29 cellular contexts compared by ENCODE assay signal in the genomic region with DNA sequence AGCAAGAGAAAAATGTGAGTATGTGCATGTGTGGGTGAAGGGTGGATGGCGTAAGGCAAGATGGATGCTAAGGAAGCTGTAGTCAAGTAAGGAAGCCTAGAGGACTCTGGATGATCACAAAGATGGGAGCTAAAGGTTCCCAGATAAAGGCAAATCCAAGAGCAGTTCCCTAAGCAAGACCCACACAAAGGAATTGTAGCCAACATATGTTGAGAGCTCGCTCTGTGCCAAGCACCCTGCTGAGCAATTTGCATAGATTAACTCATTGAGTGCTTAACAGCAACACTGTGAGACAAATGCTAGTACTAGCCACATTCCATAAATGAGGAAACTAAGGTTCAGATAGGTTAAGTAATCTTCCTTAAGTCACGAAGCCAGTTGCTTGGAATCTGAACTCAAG.
DNase-seq lines count a peak whose midpoint lies in the region; TF ChIP-seq lines count a peak whose summit lies in the region.
"Had no signal": no experiment of that assay in that cellular context is flagged by ENCODE, and none has a peak within 500 bp of the region (broad histone marks: within the 10 kb centered on the region; RNA-seq: fewer than 3 reads in every experiment).

No MANE protein-coding gene starts in this region.

- no peaks in the 10 kb centered on the region for H3K36me3 ChIP-seq in H7 (replicated peaks; ENCODE audit: control insufficient read depth, insufficient read depth, low read length)
- H3K36me3 ChIP-seq: breast epithelium, SJSA1, thoracic aorta, uterus had no signal

- DNase-seq in H7 (peak; percentile 56), NCI-H2171 (lab: John Stamatoyannopoulos, UW) (peak; percentile 57), astrocyte of the cerebellum (ENCODE audit: low read depth) (peak; percentile 24), iPS-NIHi11 (ENCODE audit: low spot score) (peak; percentile 73), glomerular visceral epithelial cell (ENCODE audit: extremely low spot score) (no peak), NCI-H2196 treated with DMSO at 0.1 percent for 48 hours (lab: John Stamatoyannopoulos, UW; ENCODE audit: unreplicated experiment) (no peak), T-helper 1 cell (no peak), DMS53 (lab: John Stamatoyannopoulos, UW) (no peak)
- DNase-seq: activated CD4-positive, alpha-beta memory T cell treated with anti-CD3 and anti-CD28 coated beads for 36 hours; activated CD4-positive, CD25-positive, alpha-beta regulatory T cell treated with anti-CD3 and anti-CD28 coated beads, Interleukin-2, amount 50 U/mL, for 72 hours; activated CD8-positive, alpha-beta memory T cell treated with anti-CD3 and anti-CD28 coated beads, Interleukin-2, amount 50 U/mL, for 48 hours; activated naive CD4-positive, alpha-beta T cell treated with anti-CD3 and anti-CD28 coated beads, Interleukin-2, amount 10 ng/mL, durations not matched to agents 7 days and 5 days; amniotic stem cell; C1 segment of cervical spinal cord; Caco-2; DND-41; effector CD4-positive, alpha-beta T cell; erythroblast; head of caudate nucleus; HFFc6; IMR-90; left ventricle myocardium superior; naive thymus-derived CD8-positive, alpha-beta T cell; NCI-H1930; NCI-H446 treated with DMSO at 0.1 percent for 48 hours; uterus had no signal

- H3K4me3 ChIP-seq in H7 (ENCODE audit: insufficient read depth, low read depth, low read length) (no peak overlapping the region), astrocyte of the cerebellum (ENCODE audit: low read depth, low read length) (no peak overlapping the region)
- H3K4me3 ChIP-seq: breast epithelium, SJSA1, thoracic aorta, uterus had no signal

- in situ Hi-C loops in astrocyte of the cerebellum (cut with HindIII; ENCODE audit: low sequenced_read_pairs), result no loop called here

- TF ChIP-seq CTCF in astrocyte of the cerebellum (IDR thresholded peaks at IDR 0.05; ENCODE audit: low read depth, low read length, missing control alignments), result no peak

- peaks cover 3% of the 10 kb centered on the region for H3K27me3 ChIP-seq in H7 (ENCODE audit: control insufficient read depth, insufficient read depth, low read length)
- H3K27me3 ChIP-seq: breast epithelium, SJSA1, uterus had no signal

Comparison
In these comparisons a context has a peak if more than half of its experiments do, and no peak if none do; other contexts are left out.
1. DNase-seq: peak in H7 (single experiment), NCI-H2171 (single experiment), astrocyte of the cerebellum (single experiment) and iPS-NIHi11 (single experiment); none in glomerular visceral epithelial cell (single experiment), NCI-H2196 treated with DMSO at 0.1 percent for 48 hours (single experiment), T-helper 1 cell (0 of 5) and DMS53 (single experiment).